In genomic region chr10:113132651-113133088, GRCh38 we compare ENCODE assay signal across 15 cellular contexts.
DNase-seq lines count a peak whose midpoint lies in the region; ATAC-seq and TF ChIP-seq lines count a peak whose summit lies in the region.
"Had no signal": no experiment of that assay in that cellular context is flagged by ENCODE, and none has a peak within 500 bp of the region (broad histone marks: within the 10 kb centered on the region; RNA-seq: fewer than 3 reads in every experiment).

No MANE protein-coding gene starts in this region.

- peaks cover 0 to 2% (median 0%) of the 10 kb centered on the region in 3 donors for H3K36me3 ChIP-seq in skeletal muscle tissue (ENCODE audit: control insufficient read depth in 3 of 3, insufficient read depth in 3 of 3, low read length in 3 of 3)
- no peaks in the 10 kb centered on the region for H3K36me3 ChIP-seq in CD8-positive, alpha-beta T cell (ENCODE audit: insufficient read depth, low read length)

- H3K4me3 Mint-ChIP-seq in brain = peak overlapping the region in 4 of 5 experiments; percentile 3 to 71 (median 52)
- no peak overlapping the region for H3K4me3 Mint-ChIP-seq in CD8-positive, alpha-beta T cell
- H3K4me3 Mint-ChIP-seq: activated CD4-positive, alpha-beta T cell treated with anti-CD3 and anti-CD28 coated beads, Interleukin-2, amount 10 ng/mL, durations not matched to agents 24 days and 14 days; activated T-helper 17 cell treated with anti-CD3 and anti-CD28 coated beads, Interleukin-2, amount 50 U/mL, for 72 hours; stimulated activated naive B cell treated with anti-CD40 and anti-IgM and Interleukin-4, amounts not matched to agents 10 μg/mL and 1 μg/mL and 100 μg/mL, for 72 hours had no signal

- H3K9me3 ChIP-seq in skeletal muscle tissue (ENCODE audit: control insufficient read depth in 3 of 3, low read length in 3 of 3) = no peaks in the 10 kb centered on the region
- no peaks in the 10 kb centered on the region for H3K9me3 ChIP-seq in CD8-positive, alpha-beta T cell (ENCODE audit: low read length)

- peak overlapping the region in 3 of 5 experiments; percentile 33 to 88 (median 57) for H3K27ac Mint-ChIP-seq in brain
- H3K27ac Mint-ChIP-seq in CD8-positive, alpha-beta T cell = no peak overlapping the region
- H3K27ac Mint-ChIP-seq: activated CD4-positive, alpha-beta T cell treated with anti-CD3 and anti-CD28 coated beads, Interleukin-2, amount 10 ng/mL, durations not matched to agents 24 days and 14 days; activated T-helper 17 cell treated with anti-CD3 and anti-CD28 coated beads, Interleukin-2, amount 50 U/mL, for 72 hours; stimulated activated naive B cell treated with anti-CD40 and anti-IgM and Interleukin-4, amounts not matched to agents 10 μg/mL and 1 μg/mL and 100 μg/mL, for 72 hours had no signal

- no peak for TF ChIP-seq CTCF in brain (conservative IDR thresholded peaks at IDR 0.05)
- TF ChIP-seq CTCF in CD8-positive, alpha-beta T cell (IDR thresholded peaks at IDR 0.05) = no peak

- H3K4me3 ChIP-seq in skeletal muscle tissue (ENCODE audit: low read length in 3 of 3) = peak overlapping the region in 1 of 3 donors; percentile 19
- H3K4me3 ChIP-seq in CD8-positive, alpha-beta T cell (ENCODE audit: low read depth, low read length) = no peak overlapping the region

- POLR2A ChIA-PET in CD8-positive, alpha-beta T cell (lab: Charles Lee) = interaction anchor here (0.7 kb wide), 1 partner anchor 604 kb away, joined by 3 read pairs; no protein-coding TSS in a partner anchor

- intact Hi-C loops in CD8-positive, alpha-beta T cell (cut with DNase I, micrococcal nuclease) = no loop called here

- H3K9me3 Mint-ChIP-seq in brain = no peaks in the 10 kb centered on the region
- H3K9me3 Mint-ChIP-seq in CD8-positive, alpha-beta T cell = no peaks in the 10 kb centered on the region
- H3K9me3 Mint-ChIP-seq: activated CD4-positive, alpha-beta T cell treated with anti-CD3 and anti-CD28 coated beads, Interleukin-2, amount 10 ng/mL, durations not matched to agents 24 days and 14 days; activated T-helper 17 cell treated with anti-CD3 and anti-CD28 coated beads, Interleukin-2, amount 50 U/mL, for 72 hours; stimulated activated naive B cell treated with anti-CD40 and anti-IgM and Interleukin-4, amounts not matched to agents 10 μg/mL and 1 μg/mL and 100 μg/mL, for 72 hours had no signal

- H3K4me1 ChIP-seq in skeletal muscle tissue (ENCODE audit: control insufficient read depth in 3 of 3, insufficient read depth in 3 of 3, low read length in 3 of 3) = peaks cover 0 to 9% (median 5%) of the 10 kb centered on the region in 3 donors
- no peaks in the 10 kb centered on the region for H3K4me1 ChIP-seq in CD8-positive, alpha-beta T cell (ENCODE audit: insufficient read depth, low read length)

- H3K4me1 Mint-ChIP-seq in brain = peaks cover 76% of the 10 kb centered on the region
- H3K4me1 Mint-ChIP-seq in CD8-positive, alpha-beta T cell (ENCODE audit: low read depth) = no peaks in the 10 kb centered on the region
- H3K4me1 Mint-ChIP-seq: activated CD4-positive, alpha-beta T cell treated with anti-CD3 and anti-CD28 coated beads, Interleukin-2, amount 10 ng/mL, durations not matched to agents 24 days and 14 days; activated T-helper 17 cell treated with anti-CD3 and anti-CD28 coated beads, Interleukin-2, amount 50 U/mL, for 72 hours; stimulated activated naive B cell treated with anti-CD40 and anti-IgM and Interleukin-4, amounts not matched to agents 10 μg/mL and 1 μg/mL and 100 μg/mL, for 72 hours had no signal

- CTCF ChIA-PET in CD8-positive, alpha-beta T cell (lab: Charles Lee) = interaction anchor here (1.0 kb wide), 1 partner anchor 253 kb away, joined by 3 read pairs; no protein-coding TSS in a partner anchor

- ATAC-seq in CD8-positive, alpha-beta T cell = no peak
- ATAC-seq: activated T-helper 17 cell treated with anti-CD3 and anti-CD28 coated beads, Interleukin-2, amount 50 U/mL, for 72 hours; stimulated activated naive B cell treated with anti-CD40 and anti-IgM and Interleukin-4, amounts not matched to agents 10 μg/mL and 1 μg/mL and 100 μg/mL, for 72 hours had no signal

- DNase-seq in GM03348 (ENCODE audit: low spot score) (peak; percentile 79), iris pigment epithelial cell (ENCODE audit: low read depth) (peak; percentile 9), midbrain (lab: John Stamatoyannopoulos, UW) (no peak), SW480 (ENCODE audit: low spot score) (no peak), medulla oblongata (ENCODE audit: extremely low spot score) (no peak)
- DNase-seq in CD8-positive, alpha-beta T cell = no peak
- DNase-seq: activated CD4-positive, alpha-beta T cell treated with anti-CD3 and anti-CD28 coated beads, Interleukin-2, amount 10 ng/mL, durations not matched to agents 24 days and 14 days; cerebellar nuclear complex; COR-L47; NCI-H1105 treated with DMSO at 0.1 percent for 48 hours; stimulated activated CD4-positive, alpha-beta T cell treated with anti-CD3 and anti-CD28 coated beads, Interleukin-2, amount 100 ng/mL, for 48 hours; stimulated activated naive B cell treated with anti-CD40 and anti-IgM and Interleukin-4, amounts not matched to agents 10 μg/mL and 1 μg/mL and 100 μg/mL, for 72 hours had no signal

- peaks cover 38% of the 10 kb centered on the region for H3K27me3 Mint-ChIP-seq in brain
- H3K27me3 Mint-ChIP-seq in CD8-positive, alpha-beta T cell (ENCODE audit: low read depth) = peaks cover 4% of the 10 kb centered on the region

- H3K27ac ChIP-seq in skeletal muscle tissue (ENCODE audit: low read depth, low read length) = peak overlapping the region; percentile 10
- H3K27ac ChIP-seq in CD8-positive, alpha-beta T cell (ENCODE audit: low read depth, low read length) = no peak overlapping the region

- no peak overlapping the region for H3K9ac ChIP-seq in skeletal muscle tissue (ENCODE audit: low read depth in 1 of 3, low read length in 3 of 3)

- H3K36me3 Mint-ChIP-seq in brain = no peaks in the 10 kb centered on the region
- no peaks in the 10 kb centered on the region for H3K36me3 Mint-ChIP-seq in CD8-positive, alpha-beta T cell
- H3K36me3 Mint-ChIP-seq: stimulated activated naive B cell treated with anti-CD40 and anti-IgM and Interleukin-4, amounts not matched to agents 10 μg/mL and 1 μg/mL and 100 μg/mL, for 72 hours had no signal

- H3K27me3 ChIP-seq in skeletal muscle tissue (ENCODE audit: control insufficient read depth in 3 of 3, insufficient read depth in 3 of 3, low read length in 3 of 3) = no peaks in the 10 kb centered on the region
- no peaks in the 10 kb centered on the region for H3K27me3 ChIP-seq in CD8-positive, alpha-beta T cell (ENCODE audit: insufficient read depth, low read length)

Comparison
In these comparisons a context has a peak if more than half of its experiments do, and no peak if none do; other contexts are left out.
1. DNase-seq: peak in GM03348 (single experiment) and iris pigment epithelial cell (single experiment); none in midbrain (single experiment), SW480 (single experiment), CD8-positive, alpha-beta T cell (0 of 7) and medulla oblongata (single experiment).